9 cellular contexts compared by ENCODE assay signal in genomic region chr1:92817986-92818764, GRCh38. TPM values are rescaled to one million over a fixed set of nuclear protein-coding genes. Genes with fewer than 3 reads are reported as not detected.
DNase-seq lines count a peak whose midpoint lies in the region; ATAC-seq and TF ChIP-seq lines count a peak whose summit lies in the region.
"Had no signal": no experiment of that assay in that cellular context is flagged by ENCODE, and none has a peak within 500 bp of the region (broad histone marks: within the 10 kb centered on the region; RNA-seq: fewer than 3 reads in every experiment).

No MANE protein-coding gene starts in this region.

- H3K9me3 ChIP-seq in OCI-LY7 (ENCODE audit: low read length) (no peaks in the 10 kb centered on the region), esophagus squamous epithelium (no peaks in the 10 kb centered on the region), aorta (ENCODE audit: control insufficient read depth, low read length) (no peaks in the 10 kb centered on the region)

- no peak overlapping the region for H2AFZ ChIP-seq in OCI-LY7 (ENCODE audit: low read length)

- H4K20me1 ChIP-seq in OCI-LY7 (ENCODE audit: insufficient read depth, low read length) = no peaks in the 10 kb centered on the region

- POLR2A ChIA-PET in activated CD4-positive, alpha-beta T cell treated with anti-CD3 and anti-CD28 coated beads for 36 hours (lab: Charles Lee) = no interaction called here
- POLR2A ChIA-PET in OCI-LY7 (lab: Charles Lee) = interaction anchor here (0.6 to 1.9 kb wide), 9 partner anchors 14 to 1405 kb away, joined by 3 to 6 read pairs (median 3); no protein-coding TSS in a partner anchor

- no peak overlapping the region for H3K27ac Mint-ChIP-seq in activated CD4-positive, alpha-beta T cell treated with anti-CD3 and anti-CD28 coated beads for 36 hours
- H3K27ac Mint-ChIP-seq: activated naive CD8-positive, alpha-beta T cell treated with anti-CD3 and anti-CD28 coated beads, Interleukin-2, amount 10 ng/mL, durations not matched to agents 7 days and 5 days had no signal

- H3K4me3 Mint-ChIP-seq in activated CD4-positive, alpha-beta T cell treated with anti-CD3 and anti-CD28 coated beads for 36 hours = no peak overlapping the region
- H3K4me3 Mint-ChIP-seq: activated naive CD8-positive, alpha-beta T cell treated with anti-CD3 and anti-CD28 coated beads, Interleukin-2, amount 10 ng/mL, durations not matched to agents 7 days and 5 days had no signal

- no peaks in the 10 kb centered on the region for H3K27me3 ChIP-seq in esophagus squamous epithelium
- H3K27me3 ChIP-seq in aorta (ENCODE audit: control insufficient read depth in 1 of 2, insufficient read depth in 2 of 2, low read length in 1 of 2) = no peaks in the 10 kb centered on the region

- CTCF ChIA-PET in activated CD4-positive, alpha-beta T cell treated with anti-CD3 and anti-CD28 coated beads for 36 hours (lab: Charles Lee) = interaction anchor here (0.5 to 4.3 kb wide), 33 partner anchors 8 to 846 kb away, joined by 3 to 61 read pairs (median 3); partner anchors contain the start of genes EVI5 and RPL5
- CTCF ChIA-PET in OCI-LY7 (lab: Charles Lee; ENCODE audit: unreplicated experiment) = interaction anchor here (2.1 kb wide), 1 partner anchor 69 kb away, joined by 7 read pairs; no protein-coding TSS in a partner anchor

- no peaks in the 10 kb centered on the region for H3K4me1 Mint-ChIP-seq in activated CD4-positive, alpha-beta T cell treated with anti-CD3 and anti-CD28 coated beads for 36 hours
- H3K4me1 Mint-ChIP-seq: activated naive CD8-positive, alpha-beta T cell treated with anti-CD3 and anti-CD28 coated beads, Interleukin-2, amount 10 ng/mL, durations not matched to agents 7 days and 5 days had no signal

- H3K4me2 ChIP-seq in OCI-LY7 (ENCODE audit: low read length) = no peak overlapping the region

- H3K27me3 Mint-ChIP-seq in activated CD4-positive, alpha-beta T cell treated with anti-CD3 and anti-CD28 coated beads for 36 hours = peaks cover 9% of the 10 kb centered on the region

- ATAC-seq in activated CD4-positive, alpha-beta T cell treated with anti-CD3 and anti-CD28 coated beads for 36 hours = no peak
- ATAC-seq in GM21723 (IDR thresholded peaks at IDR 0.05; ENCODE audit: unreplicated experiment) (peak; percentile 74), aorta (ENCODE audit: low FRiP score) (no peak)

- H3K4me1 ChIP-seq in OCI-LY7 (ENCODE audit: insufficient read depth, low read length, poor library complexity, severe bottlenecking) (no peaks in the 10 kb centered on the region), esophagus squamous epithelium (no peaks in the 10 kb centered on the region), aorta (ENCODE audit: control insufficient read depth in 1 of 2, insufficient read depth in 2 of 2, low read length in 2 of 2) (no peaks in the 10 kb centered on the region)

- no peaks in the 10 kb centered on the region for H3K36me3 ChIP-seq in OCI-LY7 (ENCODE audit: insufficient read depth, low read length)
- no peaks in the 10 kb centered on the region for H3K36me3 ChIP-seq in esophagus squamous epithelium
- H3K36me3 ChIP-seq in aorta (ENCODE audit: control insufficient read depth in 1 of 2, insufficient read depth in 2 of 2, low read length in 1 of 2) = no peaks in the 10 kb centered on the region

- H3K4me3 ChIP-seq in OCI-LY7 (ENCODE audit: low read depth, low read length, poor library complexity, severe bottlenecking) = no peak overlapping the region
- no peak overlapping the region for H3K4me3 ChIP-seq in esophagus squamous epithelium
- no peak overlapping the region for H3K4me3 ChIP-seq in aorta (ENCODE audit: low read length in 2 of 2)

- peak; percentile 33 for DNase-seq in activated CD4-positive, alpha-beta T cell treated with anti-CD3 and anti-CD28 coated beads for 36 hours
- no peak for DNase-seq in activated CD4-positive, alpha-beta T cell treated with anti-CD3 and anti-CD28 coated beads, Interleukin-2, amount 50 U/mL, for 4 hours
- DNase-seq in OCI-LY7 (ENCODE audit: low spot score) = peak; percentile 53
- no peak for DNase-seq in esophagus squamous epithelium (lab: John Stamatoyannopoulos, UW)
- DNase-seq in pons (ENCODE audit: low spot score) = peak; percentile 37
- DNase-seq in aorta = no peak
- no peak for DNase-seq in DMS79 (lab: John Stamatoyannopoulos, UW)
- DNase-seq: activated naive CD8-positive, alpha-beta T cell treated with anti-CD3 and anti-CD28 coated beads, Interleukin-2, amount 10 ng/mL, durations not matched to agents 7 days and 5 days had no signal

- TF ChIP-seq CTCF in OCI-LY7 (conservative IDR thresholded peaks at IDR 0.05; ENCODE audit: low read length) (peak; percentile 83), esophagus squamous epithelium (IDR thresholded peaks at IDR 0.05) (peak in 5 of 6 experiments; percentile 57 to 73 (median 62))

- no peaks in the 10 kb centered on the region for H3K79me2 ChIP-seq in OCI-LY7 (ENCODE audit: insufficient read depth, low read depth, low read length)

- H3K9me3 Mint-ChIP-seq in activated CD4-positive, alpha-beta T cell treated with anti-CD3 and anti-CD28 coated beads for 36 hours (ENCODE audit: low read depth) = no peaks in the 10 kb centered on the region
- H3K9me3 Mint-ChIP-seq: activated naive CD8-positive, alpha-beta T cell treated with anti-CD3 and anti-CD28 coated beads, Interleukin-2, amount 10 ng/mL, durations not matched to agents 7 days and 5 days had no signal

- intact Hi-C loops in activated CD4-positive, alpha-beta T cell treated with anti-CD3 and anti-CD28 coated beads for 36 hours (cut with DNase I, micrococcal nuclease) = loop anchor here (1.0 to 5.0 kb wide), 2 partner anchors 69 to 821 kb away; no protein-coding TSS in a partner anchor
- intact Hi-C loops in OCI-LY7 (cut with micrococcal nuclease; ENCODE audit: unreplicated experiment) (loop anchor here (1.0 kb wide), 1 partner anchor 69 kb away; no protein-coding TSS in a partner anchor), esophagus squamous epithelium (cut with DNase I) (no loop called here), aorta (cut with DNase I) (loop anchor here (2.0 to 10.0 kb wide), 3 partner anchors 69 to 503 kb away; no protein-coding TSS in a partner anchor)

- H3K9me2 ChIP-seq in OCI-LY7 (ENCODE audit: insufficient read depth, low read length) = no peaks in the 10 kb centered on the region

- H3K36me3 Mint-ChIP-seq in activated CD4-positive, alpha-beta T cell treated with anti-CD3 and anti-CD28 coated beads for 36 hours (ENCODE audit: low read depth) = no peaks in the 10 kb centered on the region
- H3K36me3 Mint-ChIP-seq: activated naive CD8-positive, alpha-beta T cell treated with anti-CD3 and anti-CD28 coated beads, Interleukin-2, amount 10 ng/mL, durations not matched to agents 7 days and 5 days had no signal

- no TSS peak for BruUV-seq in OCI-LY7 (replicated peaks; lab: Mats Ljungman, UMichigan)

- H3K27ac ChIP-seq in OCI-LY7 (ENCODE audit: low read depth, low read length, poor library complexity, severe bottlenecking) = no peak overlapping the region
- H3K27ac ChIP-seq in esophagus squamous epithelium = no peak overlapping the region
- no peak overlapping the region for H3K27ac ChIP-seq in aorta (ENCODE audit: low read depth in 1 of 2, low read length in 2 of 2)

- no peak for TF ChIP-seq POLR2A in esophagus squamous epithelium (IDR thresholded peaks at IDR 0.05)

- 89 to 94% methylated on average over 3 of the region's 3 CpGs for WGBS in esophagus squamous epithelium, 2 donors
- WGBS in aorta, 2 donors = 98% methylated on average over 3 of the region's 3 CpGs

RNA-seq across cellular contexts. Expression of gene RPL5, which starts 13.7 kb away (rescaled TPM):
- 1,000 to 10,000 TPM; 1,359 to 1,602 TPM for total RNA-seq in activated CD4-positive, alpha-beta T cell treated with anti-CD3 and anti-CD28 coated beads for 36 hours
- total RNA-seq in OCI-LY7 (2014; rRNA removed; shearing (Covaris generic)) = 1,862 and 2,614 TPM in 2 replicates
- total RNA-seq in OCI-LY7 (2022) (1,651 and 1,677 TPM in 2 replicates), esophagus squamous epithelium (1,000 to 10,000 TPM in 3 of 4 donors, 100 to 1,000 TPM in 1; 828 to 2,443 (median 1,463) TPM), aorta (100 to 1,000 TPM; 778 to 824 TPM)
- 1,000 to 10,000 TPM; 1,953 to 3,435 TPM for polyA plus RNA-seq in aorta

RNA-seq across cellular contexts. Expression of gene EVI5, which starts 33.3 kb away (rescaled TPM):
- total RNA-seq in activated CD4-positive, alpha-beta T cell treated with anti-CD3 and anti-CD28 coated beads for 36 hours = 10 to 100 TPM; 28.5 to 32.6 TPM
- total RNA-seq in OCI-LY7 (2014; rRNA removed; shearing (Covaris generic)) = 15.1 and 27.3 TPM in 2 replicates
- total RNA-seq in OCI-LY7 (2022) (22.5 and 27.8 TPM in 2 replicates), esophagus squamous epithelium (10 to 100 TPM in 2 of 4 donors, 1 to 10 TPM in 2; 5.1 to 23.7 (median 9.0) TPM), aorta (10 to 100 TPM; 47.5 to 54.7 TPM)
- 10 to 100 TPM in 1 of 2 donors, 1 to 10 TPM in 1; 8.3 to 10.5 TPM for polyA plus RNA-seq in aorta

Comparison
In these comparisons a context has a peak if more than half of its experiments do, and no peak if none do; other contexts are left out.
1. DNase-seq: peak in activated CD4-positive, alpha-beta T cell treated with anti-CD3 and anti-CD28 coated beads for 36 hours (single experiment), OCI-LY7 (single experiment) and pons (single experiment); none in activated CD4-positive, alpha-beta T cell treated with anti-CD3 and anti-CD28 coated beads, Interleukin-2, amount 50 U/mL, for 4 hours (0 of 2), esophagus squamous epithelium (single experiment), aorta (0 of 2) and DMS79 (single experiment).